In the genomic region with DNA sequence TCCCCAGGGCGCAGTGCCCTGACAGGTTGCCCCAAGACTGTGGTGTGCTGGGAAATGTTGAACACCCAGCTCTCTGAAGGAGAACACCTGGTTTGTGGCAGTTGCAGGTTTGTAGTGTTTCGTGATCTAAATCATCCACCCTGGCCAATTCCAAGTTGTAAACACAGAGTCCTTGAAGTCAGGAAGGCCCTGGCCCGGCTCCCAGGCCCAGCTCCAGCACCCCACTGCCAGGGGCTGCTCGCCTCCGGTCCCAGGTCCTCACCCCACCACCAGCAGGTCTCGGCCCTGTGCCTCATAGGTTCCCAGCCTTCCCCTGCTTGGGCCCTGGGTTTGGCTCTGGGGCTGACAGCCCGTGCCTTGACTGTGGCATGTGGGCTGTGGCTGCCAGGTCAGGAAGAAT, we compare ENCODE assay signal across 24 cellular contexts.
"Had no signal": no experiment of that assay in that cellular context is flagged by ENCODE, and none has a peak within 500 bp of the region (broad histone marks: within the 10 kb centered on the region; RNA-seq: fewer than 3 reads in every experiment).

No MANE protein-coding gene starts in this region.

- H3K27ac ChIP-seq: dorsolateral prefrontal cortex, epithelial cell of prostate, gastrocnemius medialis, neural progenitor cell, right lobe of liver, suprapubic skin, transverse colon had no signal

- FAIRE-seq: colon, keratinocyte had no signal

- ATAC-seq: esophagus mucosa; gastrocnemius medialis; naive thymus-derived CD4-positive, alpha-beta T cell; stimulated activated naive CD8-positive, alpha-beta T cell treated with anti-CD3 and anti-CD28 coated beads, Interleukin-15, amount 100 ng/mL, for 72 hours had no signal

- H3K9me3 ChIP-seq: gastrocnemius medialis, right lobe of liver, suprapubic skin, transverse colon had no signal

- H3K36me3 ChIP-seq: gastrocnemius medialis, neural progenitor cell, right lobe of liver, suprapubic skin, transverse colon had no signal

- H3K4me1 ChIP-seq: neural progenitor cell, right lobe of liver, transverse colon had no signal

- H3K4me3 ChIP-seq: dorsolateral prefrontal cortex, gastrocnemius medialis, neural progenitor cell, right lobe of liver, smooth muscle cell, suprapubic skin, transverse colon had no signal

- H2AFZ ChIP-seq: neural progenitor cell had no signal

- H3K27me3 ChIP-seq: gastrocnemius medialis, neural progenitor cell, right lobe of liver, suprapubic skin, transverse colon had no signal

- H3K9ac ChIP-seq: neural progenitor cell had no signal

- DNase-seq: dorsolateral prefrontal cortex; effector CD4-positive, alpha-beta T cell; foreskin fibroblast; gastrocnemius medialis; head of caudate nucleus; mesendoderm; midbrain; naive thymus-derived CD4-positive, alpha-beta T cell; nucleus accumbens; right lobe of liver; stimulated activated CD4-positive, alpha-beta T cell treated with anti-CD3 and anti-CD28 coated beads, Interleukin-12 subunit alpha, Interleukin-12 subunit beta, amount 100 ng/mL, for 4 hours; stimulated activated CD4-positive, alpha-beta T cell treated with anti-CD3 and anti-CD28 coated beads, Interleukin-1b, Interleukin-23, amount 100 ng/mL, for 48 hours; stimulated activated CD4-positive, alpha-beta T cell treated with anti-CD3 and anti-CD28 coated beads, Interleukin-4, amount 100 ng/mL, for 1 hour; stimulated activated CD8-positive, alpha-beta memory T cell treated with anti-CD3 and anti-CD28 coated beads, Interleukin-4, amount 100 ng/mL, for 48 hours; stimulated activated naive CD4-positive, alpha-beta T cell; stimulated activated naive CD8-positive, alpha-beta T cell treated with anti-CD3 and anti-CD28 coated beads, Interleukin-15, amount 100 ng/mL, for 72 hours; transverse colon had no signal

- H3K4me2 ChIP-seq: neural progenitor cell, smooth muscle cell had no signal
